In genomic region chr16:55530316-55530856, GRCh38 we compare ENCODE assay signal across 22 cellular contexts. TPM values are rescaled to one million over a fixed set of nuclear protein-coding genes. Genes with fewer than 3 reads are reported as not detected.
"Had no signal": no experiment of that assay in that cellular context is flagged by ENCODE, and none has a peak within 500 bp of the region (broad histone marks: within the 10 kb centered on the region; RNA-seq: fewer than 3 reads in every experiment).

No MANE protein-coding gene starts in this region.

- H3K27me3 ChIP-seq: Peyer's patch, SJCRH30 had no signal

- H3K9me3 ChIP-seq: Peyer's patch, SJCRH30 had no signal

- H3K4me1 ChIP-seq: Peyer's patch, SJCRH30 had no signal

- H3K27ac ChIP-seq: Peyer's patch, SJCRH30 had no signal

- DNase-seq: IMR-90, Karpas-422, KG1, MM.1S, NCI-H1092 treated with DMSO at 0.1 percent for 48 hours, NCI-H1436, NCI-H187, NCI-H2029, NCI-H2081 treated with DMSO at 0.1 percent for 48 hours, NCI-H2171, NCI-H226, NCI-H446, NCI-H510A, NCI-H524 treated with DMSO at 0.1 percent for 48 hours, NCI-H69, NCI-H774, Peyer's patch, SHP77 treated with DMSO at 0.1 percent for 48 hours, SJCRH30 had no signal

- ATAC-seq: HepG2, Right ventricle myocardium inferior, SK-N-SH treated with all-trans-retinoic acid at 6 μM for 48 hours had no signal

- H3K4me3 ChIP-seq: Peyer's patch, SJCRH30 had no signal

- H3K36me3 ChIP-seq: Peyer's patch had no signal

RNA-seq across cellular contexts. Expression of gene CAPNS2, which starts 36.1 kb away (rescaled TPM):
- total RNA-seq: Right ventricle myocardium inferior, SJCRH30 had no signal
